Comparison of ENCODE assay signal across 19 cellular contexts in the genomic region with DNA sequence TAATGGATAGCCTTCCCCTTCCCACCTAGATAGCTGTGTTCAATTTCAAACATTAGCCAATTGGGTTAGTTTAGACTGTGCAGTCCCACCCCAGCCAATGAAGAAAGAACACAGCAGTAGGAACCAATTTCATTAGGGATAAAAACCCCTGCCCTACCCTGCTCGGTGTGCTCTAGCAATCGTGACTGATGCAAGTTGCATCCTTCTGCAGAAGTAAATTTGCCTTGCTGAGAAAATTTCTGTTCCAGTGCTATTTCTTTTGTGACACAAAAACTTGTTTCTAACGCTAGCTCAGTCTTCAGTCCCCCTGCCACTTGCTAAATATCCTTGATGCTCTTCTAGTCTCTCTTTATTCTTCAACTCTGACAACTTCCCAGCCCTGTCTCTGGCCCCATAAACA.
"Had no signal": no experiment of that assay in that cellular context is flagged by ENCODE, and none has a peak within 500 bp of the region (broad histone marks: within the 10 kb centered on the region; RNA-seq: fewer than 3 reads in every experiment).

No MANE protein-coding gene starts in this region.

- H3K4me1 ChIP-seq: prostate gland, right atrium auricular region, sigmoid colon, suprapubic skin, transverse colon, upper lobe of right lung, uterus had no signal

- H3K27ac ChIP-seq: dorsolateral prefrontal cortex, prostate gland, right atrium auricular region, sigmoid colon, suprapubic skin, transverse colon, upper lobe of right lung, uterus had no signal

- H3K9me3 ChIP-seq: prostate gland, uterus had no signal

- ATAC-seq: left lobe of liver; mucosa of descending colon; natural killer cell treated with Interleukin-12 subunit alpha and Interleukin-12 subunit beta and Interleukin-15 and Interleukin-18, amount 100 ng/mL, for 72 hours; stimulated activated naive B cell treated with anti-CD40 and anti-IgM and Interleukin-4, amounts not matched to agents 10 μg/mL and 1 μg/mL and 100 μg/mL, for 72 hours; upper lobe of right lung had no signal

- H3K27me3 ChIP-seq: dorsolateral prefrontal cortex, right atrium auricular region, sigmoid colon, suprapubic skin, transverse colon, upper lobe of right lung, uterus had no signal

- DNase-seq: dorsolateral prefrontal cortex; effector CD4-positive, alpha-beta T cell; kidney; mucosa of descending colon; naive B cell; nucleus accumbens; sigmoid colon; stimulated activated CD4-positive, alpha-beta T cell treated with anti-CD3 and anti-CD28 coated beads, Interleukin-15, amount 100 ng/mL, for 24 hours; stimulated activated CD4-positive, alpha-beta T cell treated with anti-CD3 and anti-CD28 coated beads, Interleukin-2, amount 100 ng/mL, for 48 hours; stimulated activated naive B cell treated with anti-CD40 and anti-IgM and Interleukin-4, amounts not matched to agents 10 μg/mL and 1 μg/mL and 100 μg/mL, for 72 hours; transverse colon; upper lobe of right lung; uterus had no signal

- H3K36me3 ChIP-seq: prostate gland, right atrium auricular region, sigmoid colon, suprapubic skin, transverse colon, upper lobe of right lung, uterus had no signal

- H3K4me3 ChIP-seq: dorsolateral prefrontal cortex, lung, mucosa of descending colon, prostate gland, right atrium auricular region, sigmoid colon, suprapubic skin, transverse colon, upper lobe of right lung, uterus had no signal
